ENCODE assay signal across 1 cellular context in the genomic region with DNA sequence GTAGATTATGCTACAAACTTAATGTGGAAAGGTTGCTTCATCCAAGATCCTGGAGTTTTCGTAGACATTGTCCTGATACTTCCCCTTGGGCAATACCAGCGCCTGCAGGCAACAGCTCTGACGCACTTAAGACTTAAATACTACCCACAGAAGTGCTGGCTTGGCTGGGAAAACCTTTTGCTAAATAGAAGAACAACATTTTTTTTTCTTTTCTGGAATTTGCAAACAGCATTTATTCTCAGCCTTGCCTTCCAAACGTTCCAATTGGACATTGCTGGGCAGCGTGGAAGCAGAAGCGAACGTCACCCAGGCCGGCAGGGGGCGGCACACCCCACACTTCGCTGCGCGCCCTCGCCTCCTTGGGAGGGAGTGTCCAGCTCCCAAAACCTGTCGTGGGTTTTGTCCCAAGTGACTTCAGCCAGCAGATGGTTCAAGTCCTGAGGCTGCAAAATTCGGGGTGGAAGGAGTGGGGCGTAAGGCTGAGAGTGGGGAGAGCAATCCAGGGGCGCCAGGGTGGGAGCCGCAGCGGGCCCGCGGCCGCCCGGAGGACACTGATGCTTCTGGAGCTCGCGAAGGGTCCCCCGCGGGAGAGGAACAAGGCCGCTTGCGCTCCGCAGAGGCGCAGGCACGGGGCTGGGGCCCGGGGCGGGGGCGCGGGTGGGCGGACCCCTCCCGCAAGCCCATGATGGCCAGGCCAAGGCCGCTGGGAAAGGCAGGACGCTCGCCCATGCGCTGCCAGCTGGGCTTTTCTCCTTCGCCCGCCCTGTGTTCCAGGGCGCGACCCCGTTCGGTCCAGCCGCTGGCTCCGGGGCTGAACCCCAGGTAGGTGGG.
TF ChIP-seq lines count a peak whose summit lies in the region.

No MANE protein-coding gene starts in this region.

TF ChIP-seq in IMR-90, 13 proteins besides CTCF, POLR2A, EP300 and RAD21 (continued from another document):
- TF ChIP-seq, protein P1, sequence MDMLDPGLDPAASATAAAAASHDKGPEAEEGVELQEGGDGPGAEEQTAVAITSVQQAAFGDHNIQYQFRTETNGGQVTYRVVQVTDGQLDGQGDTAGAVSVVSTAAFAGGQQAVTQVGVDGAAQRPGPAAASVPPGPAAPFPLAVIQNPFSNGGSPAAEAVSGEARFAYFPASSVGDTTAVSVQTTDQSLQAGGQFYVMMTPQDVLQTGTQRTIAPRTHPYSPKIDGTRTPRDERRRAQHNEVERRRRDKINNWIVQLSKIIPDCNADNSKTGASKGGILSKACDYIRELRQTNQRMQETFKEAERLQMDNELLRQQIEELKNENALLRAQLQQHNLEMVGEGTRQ (IDR thresholded peaks at IDR 0.05; ENCODE audit: low read depth, low read length) = no peak
- TF ChIP-seq RFX5 (IDR thresholded peaks at IDR 0.05; ENCODE audit: low read depth, low read length) = no peak
- TF ChIP-seq FOS (IDR thresholded peaks at IDR 0.05; ENCODE audit: low read depth, low read length) = no peak
- TF ChIP-seq SMC3 (IDR thresholded peaks at IDR 0.05; ENCODE audit: low read depth, low read length) = peak; percentile 96
- peak; percentile 63; the same call in 1 of the 2 replicates for TF ChIP-seq MAZ (IDR thresholded peaks at IDR 0.05; ENCODE audit: borderline replicate concordance, low read depth, low read length)
- 0 out of 2 replicates have a peak, but pooled peaks have one; percentile 39 for TF ChIP-seq MXI1 (IDR thresholded peaks at IDR 0.05; ENCODE audit: borderline replicate concordance, low read depth, low read length)
- no peak for TF ChIP-seq BHLHE40 (IDR thresholded peaks at IDR 0.05; ENCODE audit: low read depth, low read length)
- TF ChIP-seq MAFK (IDR thresholded peaks at IDR 0.05; ENCODE audit: low read depth, low read length) = no peak
